8 cellular contexts compared by ENCODE assay signal in genomic region chr17:27846808-27847307, GRCh38. TPM values are rescaled to one million over a fixed set of nuclear protein-coding genes. Genes with fewer than 3 reads are reported as not detected.
DNase-seq lines count a peak whose midpoint lies in the region; ATAC-seq and TF ChIP-seq lines count a peak whose summit lies in the region.
"Not testable (repeated sequence)": the region's sequence is repeated elsewhere in the genome, so short reads cannot be mapped to it uniquely, and the experiment has no call there.

No MANE protein-coding gene starts in this region.

- H3K9me3 Mint-ChIP-seq in CD4-positive, alpha-beta memory T cell; activated CD4-positive, alpha-beta T cell treated with anti-CD3 and anti-CD28 coated beads, Interleukin-2, amount 10 ng/mL, durations not matched to agents 24 days and 14 days; activated T-cell treated with anti-CD3 and anti-CD28 coated beads, Interleukin-2, amount 50 U/mL, for 4 hours; activated naive CD8-positive, alpha-beta T cell (ENCODE audit: low read depth); effector memory CD8-positive, alpha-beta T cell; natural killer cell: not testable (repeated sequence)

- not testable (repeated sequence) for H3K9me2 ChIP-seq in Loucy (replicated peaks; ENCODE audit: low read depth, low read length)

- not testable (repeated sequence) for H3K36me3 Mint-ChIP-seq in CD4-positive, alpha-beta memory T cell; activated CD4-positive, alpha-beta T cell treated with anti-CD3 and anti-CD28 coated beads, Interleukin-2, amount 10 ng/mL, durations not matched to agents 24 days and 14 days (ENCODE audit: low read depth); activated T-cell treated with anti-CD3 and anti-CD28 coated beads, Interleukin-2, amount 50 U/mL, for 4 hours (ENCODE audit: insufficient read depth); activated naive CD8-positive, alpha-beta T cell; effector memory CD8-positive, alpha-beta T cell (ENCODE audit: insufficient read depth); natural killer cell

- intact Hi-C loops in CD4-positive, alpha-beta memory T cell (cut with micrococcal nuclease); activated CD4-positive, alpha-beta T cell treated with anti-CD3 and anti-CD28 coated beads, Interleukin-2, amount 10 ng/mL, durations not matched to agents 24 days and 14 days (cut with micrococcal nuclease); natural killer cell (cut with micrococcal nuclease); testis (cut with DNase I; ENCODE audit: low total_unique reads): not testable (repeated sequence)

- peak overlapping the region in 6 of 7 donors; percentile 68 to 93 (median 87) for H3K27ac Mint-ChIP-seq in CD4-positive, alpha-beta memory T cell
- peak overlapping the region; percentile 82 for H3K27ac Mint-ChIP-seq in activated CD4-positive, alpha-beta T cell treated with anti-CD3 and anti-CD28 coated beads, Interleukin-2, amount 10 ng/mL, durations not matched to agents 24 days and 14 days
- H3K27ac Mint-ChIP-seq in activated naive CD8-positive, alpha-beta T cell = peak overlapping the region; percentile 51
- H3K27ac Mint-ChIP-seq in effector memory CD8-positive, alpha-beta T cell = peak overlapping the region; percentile 91 to 94
- H3K27ac Mint-ChIP-seq in natural killer cell = peak overlapping the region; percentile 82 to 87

- ATAC-seq in activated T-cell treated with anti-CD3 and anti-CD28 coated beads, Interleukin-2, amount 50 U/mL, for 4 hours; effector memory CD8-positive, alpha-beta T cell (replicated peaks): not testable (repeated sequence)
- peak in 1 of 3 donors; percentile 9 for ATAC-seq in natural killer cell

- H2AFZ ChIP-seq in Loucy (ENCODE audit: low read length) = not testable (repeated sequence)

- POLR2A ChIA-PET in CD4-positive, alpha-beta memory T cell (lab: Charles Lee; ENCODE audit: partially characterized antibody) = interaction anchor here (0.6 to 2.2 kb wide), 3 partner anchors 39 to 524 kb away, joined by 4 to 17 read pairs (median 13); partner anchors contain the start of gene LYRM9

- H4K20me1 ChIP-seq in Loucy (ENCODE audit: insufficient read depth, low read length, poor library complexity, severe bottlenecking) = not testable (repeated sequence)

- not testable (repeated sequence) for H3F3A ChIP-seq in Loucy (ENCODE audit: low read depth)

- H3K27ac ChIP-seq in CD4-positive, alpha-beta memory T cell (ENCODE audit: low read depth, low read length) = peak overlapping the region; percentile 18
- H3K27ac ChIP-seq in testis = not testable (repeated sequence)

- peaks cover 11 to 28% (median 19%) of the 10 kb centered on the region in 4 donors for H3K4me1 Mint-ChIP-seq in CD4-positive, alpha-beta memory T cell
- peaks cover 20% of the 10 kb centered on the region for H3K4me1 Mint-ChIP-seq in activated CD4-positive, alpha-beta T cell treated with anti-CD3 and anti-CD28 coated beads, Interleukin-2, amount 10 ng/mL, durations not matched to agents 24 days and 14 days
- H3K4me1 Mint-ChIP-seq in activated T-cell treated with anti-CD3 and anti-CD28 coated beads, Interleukin-2, amount 50 U/mL, for 4 hours (ENCODE audit: low read depth) = peaks cover 24% of the 10 kb centered on the region
- peaks cover 18% of the 10 kb centered on the region for H3K4me1 Mint-ChIP-seq in activated naive CD8-positive, alpha-beta T cell (ENCODE audit: low read depth)
- H3K4me1 Mint-ChIP-seq in effector memory CD8-positive, alpha-beta T cell (ENCODE audit: low read depth in 2 of 2) = peaks cover 12 to 16% of the 10 kb centered on the region in 2 donors
- H3K4me1 Mint-ChIP-seq in natural killer cell = peaks cover 29 to 41% of the 10 kb centered on the region in 2 donors

- not testable (repeated sequence) for H3K36me3 ChIP-seq in CD4-positive, alpha-beta memory T cell (ENCODE audit: insufficient read depth, low read length); Loucy (ENCODE audit: insufficient read depth, low read length); testis (ENCODE audit: low read depth, missing control alignments)

- H3K4me3 Mint-ChIP-seq in CD4-positive, alpha-beta memory T cell = peak overlapping the region; percentile 57 to 86 (median 82)
- peak overlapping the region; percentile 67 for H3K4me3 Mint-ChIP-seq in activated CD4-positive, alpha-beta T cell treated with anti-CD3 and anti-CD28 coated beads, Interleukin-2, amount 10 ng/mL, durations not matched to agents 24 days and 14 days
- H3K4me3 Mint-ChIP-seq in activated T-cell treated with anti-CD3 and anti-CD28 coated beads, Interleukin-2, amount 50 U/mL, for 4 hours = peak overlapping the region; percentile 77
- H3K4me3 Mint-ChIP-seq in activated naive CD8-positive, alpha-beta T cell = peak overlapping the region; percentile 65
- peak overlapping the region; percentile 84 to 86 for H3K4me3 Mint-ChIP-seq in effector memory CD8-positive, alpha-beta T cell
- peak overlapping the region; percentile 89 for H3K4me3 Mint-ChIP-seq in natural killer cell

- not testable (repeated sequence) for TF ChIP-seq CTCF in Loucy (conservative IDR thresholded peaks at IDR 0.05; ENCODE audit: low read length); natural killer cell (IDR thresholded peaks at IDR 0.05); testis (IDR thresholded peaks at IDR 0.05)

- not testable (repeated sequence) for TF ChIP-seq POLR2A in testis (IDR thresholded peaks at IDR 0.05)

- H3K4me3 ChIP-seq in CD4-positive, alpha-beta memory T cell (ENCODE audit: low read length in 2 of 2) = peak overlapping the region in 1 of 2 donors; percentile 23
- peak overlapping the region; percentile 58 for H3K4me3 ChIP-seq in Loucy (ENCODE audit: low read length, poor library complexity, severe bottlenecking)
- H3K4me3 ChIP-seq in testis = peak overlapping the region; percentile 22 to 32

- not testable (repeated sequence) for H3K9me3 ChIP-seq in CD4-positive, alpha-beta memory T cell (ENCODE audit: control insufficient read depth in 1 of 2, low read length in 2 of 2); Loucy (ENCODE audit: insufficient read depth, low read depth, low read length); testis

- not testable (repeated sequence) for H3K79me2 ChIP-seq in Loucy (ENCODE audit: insufficient read depth, low read length)

- H3K27me3 ChIP-seq in CD4-positive, alpha-beta memory T cell (ENCODE audit: insufficient read depth, low read length); Loucy (ENCODE audit: insufficient read depth, low read length, poor library complexity, severe bottlenecking); testis: not testable (repeated sequence)

- peaks cover 13% of the 10 kb centered on the region for H3K4me1 ChIP-seq in CD4-positive, alpha-beta memory T cell (ENCODE audit: insufficient read depth, low read length)
- peaks cover 54% of the 10 kb centered on the region for H3K4me1 ChIP-seq in Loucy (ENCODE audit: insufficient read depth, low read length, poor library complexity, severe bottlenecking)
- H3K4me1 ChIP-seq in testis = not testable (repeated sequence)

- peak overlapping the region; percentile 46 for H3K4me2 ChIP-seq in Loucy (ENCODE audit: low read depth, low read length, poor library complexity, severe bottlenecking)

- H3K27me3 Mint-ChIP-seq in CD4-positive, alpha-beta memory T cell; activated CD4-positive, alpha-beta T cell treated with anti-CD3 and anti-CD28 coated beads, Interleukin-2, amount 10 ng/mL, durations not matched to agents 24 days and 14 days; activated T-cell treated with anti-CD3 and anti-CD28 coated beads, Interleukin-2, amount 50 U/mL, for 4 hours (ENCODE audit: low read depth); activated naive CD8-positive, alpha-beta T cell; effector memory CD8-positive, alpha-beta T cell; natural killer cell (ENCODE audit: low read depth in 2 of 2): not testable (repeated sequence)

- DNase-seq in CD4-positive, alpha-beta memory T cell; activated CD4-positive, alpha-beta T cell treated with anti-CD3 and anti-CD28 coated beads, Interleukin-2, amount 10 ng/mL, durations not matched to agents 24 days and 14 days; activated T-cell treated with anti-CD3 and anti-CD28 coated beads, Interleukin-2, amount 50 U/mL, for 4 hours; effector memory CD8-positive, alpha-beta T cell; natural killer cell: not testable (repeated sequence)
- DNase-seq in testis = peak; percentile 75

- peak overlapping the region; percentile 37 for H3K9ac ChIP-seq in Loucy (ENCODE audit: low read depth, low read length, poor library complexity, severe bottlenecking)

- WGBS in testis, 2 donors = 60 to 84% methylated on average over 11 of the region's 11 CpGs

- CTCF ChIA-PET in CD4-positive, alpha-beta memory T cell (lab: Charles Lee; ENCODE audit: partially characterized antibody) = interaction anchor here (0.7 to 3.1 kb wide), 6 partner anchors 40 to 374 kb away, joined by 3 to 22 read pairs (median 6); no protein-coding TSS in a partner anchor

RNA-seq across cellular contexts. Expression of gene LYRM9, which starts 46.3 kb away (rescaled TPM):
- 10 to 100 TPM; 16.6 to 18.8 TPM for total RNA-seq in CD4-positive, alpha-beta memory T cell
- 10 to 100 TPM; 10.2 to 19.2 TPM for polyA plus RNA-seq in CD4-positive, alpha-beta memory T cell
- 2.4 TPM in 2 replicates for total RNA-seq in activated CD4-positive, alpha-beta T cell treated with anti-CD3 and anti-CD28 coated beads, Interleukin-2, amount 10 ng/mL, durations not matched to agents 24 days and 14 days
- 1 to 10 TPM in 1 of 3 donors, under 1 TPM in 2; 0.79 to 1.4 (median 0.91) TPM for total RNA-seq in activated T-cell treated with anti-CD3 and anti-CD28 coated beads, Interleukin-2, amount 50 U/mL, for 4 hours
- 10 to 100 TPM in 1 of 3 donors, 1 to 10 TPM in 2; 7.8 to 13.0 (median 9.3) TPM for total RNA-seq in natural killer cell
- 10 to 100 TPM; 42.9 to 60.2 TPM for total RNA-seq in testis
- 31.6 TPM for polyA plus RNA-seq in testis (ENCODE audit: insufficient read depth, low read depth, low replicate concordance)

RNA-seq across cellular contexts. Expression of gene NOS2, which starts 46.5 kb away (rescaled TPM):
- under 1 TPM; 0.09 to 0.11 TPM for total RNA-seq in CD4-positive, alpha-beta memory T cell
- polyA plus RNA-seq in CD4-positive, alpha-beta memory T cell = under 1 TPM in 1 of 2 donors, not detected in 1; 0.14 TPM
- 0.05 TPM in 1 of 2 replicates, not detected in the other for total RNA-seq in activated CD4-positive, alpha-beta T cell treated with anti-CD3 and anti-CD28 coated beads, Interleukin-2, amount 10 ng/mL, durations not matched to agents 24 days and 14 days
- not detected for total RNA-seq in activated T-cell treated with anti-CD3 and anti-CD28 coated beads, Interleukin-2, amount 50 U/mL, for 4 hours
- total RNA-seq in natural killer cell (under 1 TPM in 2 of 3 donors, not detected in 1; 0.19 to 0.20 TPM), testis (1 to 10 TPM in 1 of 2 donors, under 1 TPM in 1; 0.87 to 1.4 TPM)
- 0.53 TPM for polyA plus RNA-seq in testis (ENCODE audit: insufficient read depth, low read depth, low replicate concordance)
